In the genomic region with DNA sequence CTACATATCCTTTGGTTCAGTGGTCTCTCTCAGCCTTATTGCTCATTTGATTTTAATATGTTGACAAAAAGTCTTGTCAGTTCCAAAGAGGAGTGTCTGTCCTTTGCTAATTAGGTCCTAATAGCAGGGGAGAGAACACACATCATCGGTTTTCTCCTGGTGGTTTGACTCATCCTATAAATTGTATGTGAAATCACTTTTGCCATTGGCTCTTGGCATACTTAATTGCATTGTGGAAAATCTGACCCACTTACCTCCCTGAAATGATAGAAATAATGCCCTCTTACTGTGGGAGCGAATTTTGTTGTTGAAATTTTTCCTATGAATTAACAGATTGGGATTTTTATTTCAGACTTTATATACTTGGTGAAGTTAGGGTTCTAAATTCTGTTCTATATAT, we compare ENCODE assay signal across 10 cellular contexts.
"Had no signal": no experiment of that assay in that cellular context is flagged by ENCODE, and none has a peak within 500 bp of the region (broad histone marks: within the 10 kb centered on the region; RNA-seq: fewer than 3 reads in every experiment).

No MANE protein-coding gene starts in this region.

- H3K27ac Mint-ChIP-seq: stimulated activated memory B cell treated with anti-CD40 and anti-IgM and Interleukin-4, amounts not matched to agents 10 μg/mL and 1 μg/mL and 100 μg/mL, for 72 hours had no signal

- H3K4me3 Mint-ChIP-seq: neural crest cell; stimulated activated memory B cell treated with anti-CD40 and anti-IgM and Interleukin-4, amounts not matched to agents 10 μg/mL and 1 μg/mL and 100 μg/mL, for 72 hours had no signal

- FAIRE-seq: colon had no signal

- DNase-seq: activated CD4-positive, alpha-beta T cell treated with anti-CD3 and anti-CD28 coated beads, Interleukin-2, amount 50 U/mL, for 1 hour; activated naive CD4-positive, alpha-beta T cell; activated T-cell treated with anti-CD3 and anti-CD28 coated beads for 4 hours; ovary; stimulated activated CD4-positive, alpha-beta T cell treated with anti-CD3 and anti-CD28 coated beads, Interleukin-2, amount 100 ng/mL, for 48 hours; thyroid gland; uterus had no signal
